In the genomic region with DNA sequence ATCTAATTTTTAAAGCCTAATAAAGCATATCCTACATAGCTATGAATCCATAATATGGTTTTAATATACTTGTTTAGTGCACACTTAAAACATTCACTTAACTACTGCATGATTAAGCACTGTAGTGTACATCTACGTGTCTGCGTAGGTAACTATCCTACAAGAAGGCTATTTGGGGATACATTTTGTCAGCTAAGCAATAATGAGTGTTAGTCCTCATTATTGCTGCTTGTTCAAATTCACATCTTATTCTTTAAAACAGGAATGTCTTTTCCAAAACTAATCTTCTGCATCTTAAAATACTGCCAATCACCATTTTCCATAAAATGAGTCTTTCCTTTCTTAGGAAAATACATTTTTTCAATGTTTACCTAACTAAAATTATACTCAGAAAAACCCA, we compare ENCODE assay signal across 2 cellular contexts.
A peak's percentile ranks its signal among the peaks of the same experiment; 100 is the strongest.
TF ChIP-seq lines count a peak whose summit lies in the region.

No MANE protein-coding gene starts in this region.

TF ChIP-seq in HepG2, 621 proteins besides CTCF, POLR2A, EP300 and RAD21:
- peak; percentile 51 to 61 for TF ChIP-seq MAFK (conservative IDR thresholded peaks at IDR 0.05 in 1 of 2, IDR thresholded peaks at IDR 0.05 in 1 of 2; ENCODE audit: low read length in 2 of 2)
- no peak for TF ChIP-seq RXRB (CRISPR knock-in tag; IDR thresholded peaks at IDR 0.05; ENCODE audit: borderline replicate concordance)
- TF ChIP-seq MAFF (IDR thresholded peaks at IDR 0.05; ENCODE audit: low read depth, low read length) = peak; percentile 53; the same call in 1 of the 2 replicates

TF ChIP-seq in IMR-90, 13 proteins besides CTCF, POLR2A, EP300 and RAD21:
- no peak for TF ChIP-seq RFX5 (IDR thresholded peaks at IDR 0.05; ENCODE audit: low read depth, low read length)
- no peak for TF ChIP-seq NFE2L2 (IDR thresholded peaks at IDR 0.05; ENCODE audit: low read depth, low read length)
- TF ChIP-seq MAFK (IDR thresholded peaks at IDR 0.05; ENCODE audit: low read depth, low read length) = 0 out of 2 replicates have a peak, but pooled peaks have one; percentile 39
- no peak for TF ChIP-seq CEBPB (IDR thresholded peaks at IDR 0.05; ENCODE audit: low read depth, low read length)
- no peak for TF ChIP-seq MXI1 (IDR thresholded peaks at IDR 0.05; ENCODE audit: borderline replicate concordance, low read depth, low read length)
- no peak for TF ChIP-seq MAZ (IDR thresholded peaks at IDR 0.05; ENCODE audit: borderline replicate concordance, low read depth, low read length)
